ENCODE assay signal across 8 cellular contexts in genomic region chr10:32365404-32365803, GRCh38. TPM values are rescaled to one million over a fixed set of nuclear protein-coding genes. Genes with fewer than 3 reads are reported as not detected.
DNase-seq lines count a peak whose midpoint lies in the region; ATAC-seq and TF ChIP-seq lines count a peak whose summit lies in the region.
"Not testable (repeated sequence)": the region's sequence is repeated elsewhere in the genome, so short reads cannot be mapped to it uniquely, and the experiment has no call there.

No MANE protein-coding gene starts in this region.

- not testable (repeated sequence) for DNase-seq in CD4-positive, alpha-beta T cell; T-cell; activated CD8-positive, alpha-beta memory T cell treated with anti-CD3 and anti-CD28 coated beads, Interleukin-2, amount 10 ng/mL, durations not matched to agents 7 days and 5 days; naive thymus-derived CD4-positive, alpha-beta T cell; stimulated activated naive CD8-positive, alpha-beta T cell treated with anti-CD3 and anti-CD28 coated beads, Interleukin-15, amount 100 ng/mL, for 72 hours
- DNase-seq in activated CD4-positive, alpha-beta T cell treated with anti-CD3 and anti-CD28 coated beads, Interleukin-2, amount 10 ng/mL, durations not matched to agents 24 days and 14 days: peak; percentile 47

- CTCF ChIA-PET in CD4-positive, alpha-beta T cell (lab: Charles Lee): not testable (repeated sequence)
- CTCF ChIA-PET in T-cell (lab: Charles Lee): interaction anchor here (0.6 to 5.1 kb wide), 11 partner anchors 7 to 1725 kb away, joined by 3 to 23 read pairs (median 4); no protein-coding TSS in a partner anchor
- CTCF ChIA-PET in activated CD8-positive, alpha-beta memory T cell treated with anti-CD3 and anti-CD28 coated beads, Interleukin-2, amount 10 ng/mL, durations not matched to agents 7 days and 5 days (lab: Charles Lee): interaction anchor here (1.1 to 1.4 kb wide), 3 partner anchors 20 to 109 kb away, joined by 3 to 4 read pairs (median 4); no protein-coding TSS in a partner anchor
- CTCF ChIA-PET in naive thymus-derived CD4-positive, alpha-beta T cell (lab: Charles Lee): interaction anchor here (0.6 to 2.2 kb wide), 4 partner anchors 12 to 828 kb away, joined by 3 to 14 read pairs (median 5); no protein-coding TSS in a partner anchor

- H3K27ac Mint-ChIP-seq in CD4-positive, alpha-beta T cell: peak overlapping the region; percentile 70
- H3K27ac Mint-ChIP-seq in T-cell: peak overlapping the region; percentile 4 to 50
- peak overlapping the region; percentile 45 for H3K27ac Mint-ChIP-seq in activated CD4-positive, alpha-beta T cell treated with anti-CD3 and anti-CD28 coated beads, Interleukin-2, amount 10 ng/mL, durations not matched to agents 24 days and 14 days
- peak overlapping the region; percentile 59 for H3K27ac Mint-ChIP-seq in activated CD8-positive, alpha-beta memory T cell treated with anti-CD3 and anti-CD28 coated beads, Interleukin-2, amount 10 ng/mL, durations not matched to agents 7 days and 5 days
- peak overlapping the region; percentile 48 for H3K27ac Mint-ChIP-seq in activated T-helper 17 cell treated with anti-CD3 and anti-CD28 coated beads, Interleukin-2, amount 50 U/mL, for 72 hours
- peak overlapping the region; percentile 24 for H3K27ac Mint-ChIP-seq in activated naive CD8-positive, alpha-beta T cell
- peak overlapping the region in 6 of 9 donors; percentile 25 to 94 (median 52) for H3K27ac Mint-ChIP-seq in naive thymus-derived CD4-positive, alpha-beta T cell
- peak overlapping the region; percentile 61 to 63 for H3K27ac Mint-ChIP-seq in stimulated activated naive CD8-positive, alpha-beta T cell treated with anti-CD3 and anti-CD28 coated beads, Interleukin-15, amount 100 ng/mL, for 72 hours

- H3K9me3 Mint-ChIP-seq in CD4-positive, alpha-beta T cell; T-cell; activated CD4-positive, alpha-beta T cell treated with anti-CD3 and anti-CD28 coated beads, Interleukin-2, amount 10 ng/mL, durations not matched to agents 24 days and 14 days; activated CD8-positive, alpha-beta memory T cell treated with anti-CD3 and anti-CD28 coated beads, Interleukin-2, amount 10 ng/mL, durations not matched to agents 7 days and 5 days (ENCODE audit: low read depth); activated T-helper 17 cell treated with anti-CD3 and anti-CD28 coated beads, Interleukin-2, amount 50 U/mL, for 72 hours; activated naive CD8-positive, alpha-beta T cell (ENCODE audit: low read depth); stimulated activated naive CD8-positive, alpha-beta T cell treated with anti-CD3 and anti-CD28 coated beads, Interleukin-15, amount 100 ng/mL, for 72 hours: not testable (repeated sequence)
- H3K9me3 Mint-ChIP-seq in naive thymus-derived CD4-positive, alpha-beta T cell: peaks cover 0 to 11% (median 0%) of the 10 kb centered on the region in 11 donors

- H3K4me3 ChIP-seq in naive thymus-derived CD4-positive, alpha-beta T cell (ENCODE audit: low read length): not testable (repeated sequence)

- H3K4me3 Mint-ChIP-seq in CD4-positive, alpha-beta T cell: peak overlapping the region; percentile 26
- H3K4me3 Mint-ChIP-seq in T-cell: peak overlapping the region; percentile 41 to 67 (median 46)
- peak overlapping the region; percentile 60 for H3K4me3 Mint-ChIP-seq in activated CD4-positive, alpha-beta T cell treated with anti-CD3 and anti-CD28 coated beads, Interleukin-2, amount 10 ng/mL, durations not matched to agents 24 days and 14 days
- H3K4me3 Mint-ChIP-seq in activated CD8-positive, alpha-beta memory T cell treated with anti-CD3 and anti-CD28 coated beads, Interleukin-2, amount 10 ng/mL, durations not matched to agents 7 days and 5 days: peak overlapping the region; percentile 9
- peak overlapping the region; percentile 61 for H3K4me3 Mint-ChIP-seq in activated T-helper 17 cell treated with anti-CD3 and anti-CD28 coated beads, Interleukin-2, amount 50 U/mL, for 72 hours
- not testable (repeated sequence) for H3K4me3 Mint-ChIP-seq in activated naive CD8-positive, alpha-beta T cell
- H3K4me3 Mint-ChIP-seq in naive thymus-derived CD4-positive, alpha-beta T cell: peak overlapping the region; percentile 24 to 72 (median 52)
- H3K4me3 Mint-ChIP-seq in stimulated activated naive CD8-positive, alpha-beta T cell treated with anti-CD3 and anti-CD28 coated beads, Interleukin-15, amount 100 ng/mL, for 72 hours: peak overlapping the region; percentile 23 to 51

- not testable (repeated sequence) for H3K27me3 ChIP-seq in CD4-positive, alpha-beta T cell (ENCODE audit: control insufficient read depth, insufficient read depth, low read length); naive thymus-derived CD4-positive, alpha-beta T cell (ENCODE audit: control insufficient read depth in 2 of 2, insufficient read depth in 2 of 2, low read length in 2 of 2)

- peaks cover 74% of the 10 kb centered on the region for H3K4me1 Mint-ChIP-seq in CD4-positive, alpha-beta T cell (ENCODE audit: low read depth)
- peaks cover 72 to 77% (median 74%) of the 10 kb centered on the region in 3 donors for H3K4me1 Mint-ChIP-seq in T-cell
- H3K4me1 Mint-ChIP-seq in activated CD4-positive, alpha-beta T cell treated with anti-CD3 and anti-CD28 coated beads, Interleukin-2, amount 10 ng/mL, durations not matched to agents 24 days and 14 days: peaks cover 47% of the 10 kb centered on the region
- H3K4me1 Mint-ChIP-seq in activated CD8-positive, alpha-beta memory T cell treated with anti-CD3 and anti-CD28 coated beads, Interleukin-2, amount 10 ng/mL, durations not matched to agents 7 days and 5 days: peaks cover 60% of the 10 kb centered on the region
- H3K4me1 Mint-ChIP-seq in activated T-helper 17 cell treated with anti-CD3 and anti-CD28 coated beads, Interleukin-2, amount 50 U/mL, for 72 hours: peaks cover 48% of the 10 kb centered on the region
- peaks cover 68% of the 10 kb centered on the region for H3K4me1 Mint-ChIP-seq in activated naive CD8-positive, alpha-beta T cell (ENCODE audit: low read depth)
- H3K4me1 Mint-ChIP-seq in naive thymus-derived CD4-positive, alpha-beta T cell: peaks cover 40 to 90% (median 72%) of the 10 kb centered on the region in 7 donors
- H3K4me1 Mint-ChIP-seq in stimulated activated naive CD8-positive, alpha-beta T cell treated with anti-CD3 and anti-CD28 coated beads, Interleukin-15, amount 100 ng/mL, for 72 hours: peaks cover 58% of the 10 kb centered on the region

- H3K36me3 ChIP-seq in naive thymus-derived CD4-positive, alpha-beta T cell (ENCODE audit: control insufficient read depth in 2 of 3, insufficient read depth in 3 of 3, low read length in 3 of 3): not testable (repeated sequence)

- not testable (repeated sequence) for H3K9me3 ChIP-seq in CD4-positive, alpha-beta T cell (ENCODE audit: control insufficient read depth, low read length); naive thymus-derived CD4-positive, alpha-beta T cell (ENCODE audit: control insufficient read depth in 2 of 3, low read length in 3 of 3)

- intact Hi-C loops in CD4-positive, alpha-beta T cell (cut with DNase I, micrococcal nuclease): loop anchor here in 1 of 2 experiments (5.0 kb wide), 1 partner anchor 308 kb away; the partner anchor contains the start of gene KIF5B
- intact Hi-C loops in activated CD4-positive, alpha-beta T cell treated with anti-CD3 and anti-CD28 coated beads, Interleukin-2, amount 10 ng/mL, durations not matched to agents 24 days and 14 days (cut with micrococcal nuclease): not testable (repeated sequence)
- intact Hi-C loops in naive thymus-derived CD4-positive, alpha-beta T cell (cut with micrococcal nuclease): loop anchor here in 1 of 2 donors (5.0 kb wide), 1 partner anchor 33 kb away; no protein-coding TSS in a partner anchor

- H3K36me3 Mint-ChIP-seq in CD4-positive, alpha-beta T cell (ENCODE audit: low read depth): peaks cover 50% of the 10 kb centered on the region
- H3K36me3 Mint-ChIP-seq in T-cell: peaks cover 22% of the 10 kb centered on the region
- H3K36me3 Mint-ChIP-seq in activated CD4-positive, alpha-beta T cell treated with anti-CD3 and anti-CD28 coated beads, Interleukin-2, amount 10 ng/mL, durations not matched to agents 24 days and 14 days (ENCODE audit: low read depth); activated CD8-positive, alpha-beta memory T cell treated with anti-CD3 and anti-CD28 coated beads, Interleukin-2, amount 10 ng/mL, durations not matched to agents 7 days and 5 days; activated naive CD8-positive, alpha-beta T cell: not testable (repeated sequence)
- H3K36me3 Mint-ChIP-seq in activated T-helper 17 cell treated with anti-CD3 and anti-CD28 coated beads, Interleukin-2, amount 50 U/mL, for 72 hours (ENCODE audit: low read depth): peaks cover 34% of the 10 kb centered on the region
- peaks cover 0 to 27% (median 14%) of the 10 kb centered on the region in 5 donors for H3K36me3 Mint-ChIP-seq in naive thymus-derived CD4-positive, alpha-beta T cell

- not testable (repeated sequence) for H3K27ac ChIP-seq in CD4-positive, alpha-beta T cell (ENCODE audit: low read depth, low read length); naive thymus-derived CD4-positive, alpha-beta T cell (ENCODE audit: low read depth, low read length)

- TF ChIP-seq CTCF in CD4-positive, alpha-beta T cell (IDR thresholded peaks at IDR 0.05): not testable (repeated sequence)

- H3K27me3 Mint-ChIP-seq in CD4-positive, alpha-beta T cell; T-cell; activated CD4-positive, alpha-beta T cell treated with anti-CD3 and anti-CD28 coated beads, Interleukin-2, amount 10 ng/mL, durations not matched to agents 24 days and 14 days; activated CD8-positive, alpha-beta memory T cell treated with anti-CD3 and anti-CD28 coated beads, Interleukin-2, amount 10 ng/mL, durations not matched to agents 7 days and 5 days; activated T-helper 17 cell treated with anti-CD3 and anti-CD28 coated beads, Interleukin-2, amount 50 U/mL, for 72 hours; activated naive CD8-positive, alpha-beta T cell; naive thymus-derived CD4-positive, alpha-beta T cell; stimulated activated naive CD8-positive, alpha-beta T cell treated with anti-CD3 and anti-CD28 coated beads, Interleukin-15, amount 100 ng/mL, for 72 hours: not testable (repeated sequence)

- POLR2A ChIA-PET in CD4-positive, alpha-beta T cell (lab: Charles Lee); naive thymus-derived CD4-positive, alpha-beta T cell (lab: Charles Lee): not testable (repeated sequence)
- POLR2A ChIA-PET in T-cell (lab: Charles Lee): interaction anchor here (0.6 to 1.6 kb wide), 9 partner anchors 12 to 94 kb away, joined by 4 to 8 read pairs (median 6); no protein-coding TSS in a partner anchor

- not testable (repeated sequence) for ATAC-seq in CD4-positive, alpha-beta T cell (ENCODE audit: poor library complexity); T-cell (replicated peaks in 1 of 4); activated CD8-positive, alpha-beta memory T cell treated with anti-CD3 and anti-CD28 coated beads, Interleukin-2, amount 10 ng/mL, durations not matched to agents 7 days and 5 days; naive thymus-derived CD4-positive, alpha-beta T cell; stimulated activated naive CD8-positive, alpha-beta T cell treated with anti-CD3 and anti-CD28 coated beads, Interleukin-15, amount 100 ng/mL, for 72 hours
- peak; percentile 71 for ATAC-seq in activated T-helper 17 cell treated with anti-CD3 and anti-CD28 coated beads, Interleukin-2, amount 50 U/mL, for 72 hours (replicated peaks)

- peaks cover 9 to 34% of the 10 kb centered on the region in 2 donors for H3K4me1 ChIP-seq in naive thymus-derived CD4-positive, alpha-beta T cell (ENCODE audit: control insufficient read depth in 2 of 2, insufficient read depth in 2 of 2, low read length in 2 of 2)

RNA-seq across cellular contexts. Expression of gene EPC1, which starts 18.4 kb away (rescaled TPM):
- 100 to 1,000 TPM; 173 to 181 TPM for total RNA-seq in CD4-positive, alpha-beta T cell
- 100 to 1,000 TPM in 3 of 5 donors, 10 to 100 TPM in 2; 88.0 to 161 (median 101) TPM for total RNA-seq in T-cell
- 32.3 and 34.3 TPM in 2 replicates for total RNA-seq in activated CD4-positive, alpha-beta T cell treated with anti-CD3 and anti-CD28 coated beads, Interleukin-2, amount 10 ng/mL, durations not matched to agents 24 days and 14 days
- total RNA-seq in activated CD8-positive, alpha-beta memory T cell treated with anti-CD3 and anti-CD28 coated beads, Interleukin-2, amount 10 ng/mL, durations not matched to agents 7 days and 5 days: 10 to 100 TPM; 32.1 to 42.3 TPM
- 10 to 100 TPM; 36.3 to 40.4 TPM for total RNA-seq in activated T-helper 17 cell treated with anti-CD3 and anti-CD28 coated beads, Interleukin-2, amount 50 U/mL, for 72 hours
- 100 to 1,000 TPM in 4 of 5 experiments, 10 to 100 TPM in 1; 46.0 to 156 (median 117) TPM for total RNA-seq in naive thymus-derived CD4-positive, alpha-beta T cell
- 10 to 100 TPM; 50.0 to 63.3 TPM for polyA plus RNA-seq in naive thymus-derived CD4-positive, alpha-beta T cell
